Comparison of ENCODE assay signal across 8 cellular contexts in the genomic region with DNA sequence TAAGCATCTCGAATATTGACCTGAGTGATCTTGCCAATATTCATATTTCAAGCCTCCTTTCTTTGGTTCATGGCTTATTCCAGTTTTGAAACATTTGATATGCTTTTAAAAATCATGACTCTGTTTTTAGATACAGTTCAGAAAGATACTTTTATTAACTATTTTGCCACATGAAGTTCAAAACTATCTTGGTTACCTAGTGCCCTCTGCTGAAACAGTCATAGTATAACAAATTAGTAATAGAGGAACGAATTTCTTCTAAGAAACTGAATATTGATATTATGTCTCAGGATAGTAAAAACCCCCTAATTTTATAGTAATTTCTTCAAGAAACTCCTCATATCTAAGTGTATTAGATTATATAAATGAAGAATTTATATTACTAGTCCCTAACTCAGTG. TPM values are rescaled to one million over a fixed set of nuclear protein-coding genes. Genes with fewer than 3 reads are reported as not detected.
DNase-seq lines count a peak whose midpoint lies in the region; ATAC-seq and TF ChIP-seq lines count a peak whose summit lies in the region.

No MANE protein-coding gene starts in this region.

- H3K36me3 ChIP-seq in left ventricle myocardium inferior (no peaks in the 10 kb centered on the region), Panc1 (ENCODE audit: control insufficient read depth, insufficient read depth, low read length) (no peaks in the 10 kb centered on the region), uterus (no peaks in the 10 kb centered on the region)

- intact Hi-C loops in left ventricle myocardium inferior (cut with micrococcal nuclease) (loop anchor here (10.0 kb wide), 1 partner anchor 90 kb away; no protein-coding TSS in a partner anchor), left ventricle myocardium superior (cut with micrococcal nuclease) (no loop called here), Panc1 (cut with micrococcal nuclease; ENCODE audit: unreplicated experiment) (no loop called here), uterus (cut with DNase I; ENCODE audit: low total_unique reads) (no loop called here)

- no TSS peak for BruUV-seq in Panc1 (replicated peaks; lab: Mats Ljungman, UMichigan)

- TF ChIP-seq CTCF in left ventricle myocardium inferior (IDR thresholded peaks at IDR 0.05; ENCODE audit: borderline replicate concordance) (peak; percentile 56), Panc1 (IDR thresholded peaks at IDR 0.05) (peak; percentile 42; the same call in 1 of the 2 replicates), uterus (IDR thresholded peaks at IDR 0.05) (peak; percentile 8 to 29 (median 10))

- POLR2A ChIA-PET in Panc1 (lab: Charles Lee): no interaction called here
- POLR2A ChIA-PET in naive thymus-derived CD8-positive, alpha-beta T cell (lab: Charles Lee): no interaction called here

- no peak for DNase-seq in left ventricle myocardium inferior
- no peak for DNase-seq in left ventricle myocardium superior
- no peak for DNase-seq in Panc1 (ENCODE audit: low read depth, low spot score)
- DNase-seq in fibroblast of the conjunctiva (ENCODE audit: low read depth): peak; percentile 30
- no peak for DNase-seq in uterus
- DNase-seq in C1 segment of cervical spinal cord (lab: John Stamatoyannopoulos, UW): no peak
- DNase-seq in naive thymus-derived CD8-positive, alpha-beta T cell: no peak

- no peak for ATAC-seq in left ventricle myocardium superior
- ATAC-seq in Panc1: no peak
- no peak for ATAC-seq in GM18520 (IDR thresholded peaks at IDR 0.05; ENCODE audit: unreplicated experiment)
- ATAC-seq in naive thymus-derived CD8-positive, alpha-beta T cell: no peak

- no peak for TF ChIP-seq POLR2A in uterus (IDR thresholded peaks at IDR 0.05)

- CTCF ChIA-PET in Panc1 (lab: Charles Lee): no interaction called here

- no peaks in the 10 kb centered on the region for H3K36me3 Mint-ChIP-seq in naive thymus-derived CD8-positive, alpha-beta T cell

- H3K4me1 Mint-ChIP-seq in naive thymus-derived CD8-positive, alpha-beta T cell: no peaks in the 10 kb centered on the region

- peaks cover 0 to 9% (median 0%) of the 10 kb centered on the region in 5 donors for H3K27me3 Mint-ChIP-seq in naive thymus-derived CD8-positive, alpha-beta T cell

- H3K9me3 Mint-ChIP-seq in naive thymus-derived CD8-positive, alpha-beta T cell: no peaks in the 10 kb centered on the region

- H3K4me1 ChIP-seq in left ventricle myocardium inferior: no peaks in the 10 kb centered on the region
- no peaks in the 10 kb centered on the region for H3K4me1 ChIP-seq in Panc1 (ENCODE audit: control insufficient read depth, insufficient read depth, low read length)
- H3K4me1 ChIP-seq in uterus: no peaks in the 10 kb centered on the region

- H3K9me3 ChIP-seq in left ventricle myocardium inferior (replicated peaks) (no peaks in the 10 kb centered on the region), Panc1 (ENCODE audit: control insufficient read depth, insufficient read depth, low read depth, low read length) (no peaks in the 10 kb centered on the region), uterus (no peaks in the 10 kb centered on the region)

- in situ Hi-C loops in Panc1 (cut with HindIII; ENCODE audit: low pct_unique_long_range_greater_than_20kb, low sequenced_read_pairs): no loop called here

- H3K27me3 ChIP-seq in left ventricle myocardium inferior (ENCODE audit: low read depth) (no peaks in the 10 kb centered on the region), Panc1 (ENCODE audit: control insufficient read depth, insufficient read depth, low read length) (0 out of 2 replicates have a peak, but pooled peaks cover 2% of the 10 kb centered on the region), uterus (no peaks in the 10 kb centered on the region)

- peak overlapping the region; percentile 10 for H3K4me3 ChIP-seq in left ventricle myocardium inferior
- no peak overlapping the region for H3K4me3 ChIP-seq in Panc1 (ENCODE audit: low read depth in 2 of 2, low read length in 2 of 2)
- H3K4me3 ChIP-seq in uterus: no peak overlapping the region

- H3K27ac ChIP-seq in left ventricle myocardium inferior (replicated peaks): no peak overlapping the region
- H3K27ac ChIP-seq in Panc1 (ENCODE audit: low read length): no peak overlapping the region
- no peak overlapping the region for H3K27ac ChIP-seq in uterus

- no peak overlapping the region for H3K27ac Mint-ChIP-seq in naive thymus-derived CD8-positive, alpha-beta T cell

- no peak overlapping the region for H3K4me3 Mint-ChIP-seq in naive thymus-derived CD8-positive, alpha-beta T cell

RNA-seq across cellular contexts. Expression of a gene that starts 52.6 kb away (rescaled TPM):
- 19.1 TPM for total RNA-seq in left ventricle myocardium inferior
- 23.2 TPM for total RNA-seq in left ventricle myocardium superior
- 21.4 TPM for total RNA-seq in Panc1 (2021; ENCODE audit: unreplicated experiment)
- 1.7 TPM for polyA plus RNA-seq in Panc1 (2012; ENCODE audit: insufficient read length)
- 10 to 100 TPM; 15.9 to 45.7 (median 32.7) TPM for total RNA-seq in uterus
- 10 to 100 TPM; 52.9 to 56.8 TPM for total RNA-seq in naive thymus-derived CD8-positive, alpha-beta T cell
- polyA plus RNA-seq in naive thymus-derived CD8-positive, alpha-beta T cell: 1 to 10 TPM; 5.1 to 7.2 (median 5.2) TPM
